8 cellular contexts compared by ENCODE assay signal in genomic region chr1:212595787-212596714, GRCh38. TPM values are rescaled to one million over a fixed set of nuclear protein-coding genes. Genes with fewer than 3 reads are reported as not detected.
A peak's percentile ranks its signal among the peaks of the same experiment; 100 is the strongest.
DNase-seq lines count a peak whose midpoint lies in the region; ATAC-seq and TF ChIP-seq lines count a peak whose summit lies in the region.

No MANE protein-coding gene starts in this region.

- H3K36me3 ChIP-seq in A673 (ENCODE audit: insufficient read depth, low read length, poor library complexity, severe bottlenecking) (no peaks in the 10 kb centered on the region), heart right ventricle (no peaks in the 10 kb centered on the region)

- POLR2A ChIA-PET in A673 (lab: Charles Lee; ENCODE audit: low non-redundant PET), result no interaction called here

- H3K27me3 ChIP-seq in A673 (replicated peaks; ENCODE audit: insufficient read depth, low read depth, low read length, poor library complexity) (peaks cover 3% of the 10 kb centered on the region), heart right ventricle (peaks cover 0 to 22% (median 0%) of the 10 kb centered on the region in 7 donors)

- peaks cover 27% of the 10 kb centered on the region for H3K4me1 Mint-ChIP-seq in activated T-helper 1 cell treated with anti-CD3 and anti-CD28 coated beads, Interleukin-12 subunit alpha, Interleukin-12 subunit beta, Interleukin-2, Interleukin-4 antibody, amounts not matched to agents 30 ng/mL and 10 ng/mL and 1 ng/mL, durations not matched to agents 14 hours and 24 hours and 36 hours (ENCODE audit: low read depth)

- WGBS in heart right ventricle, 2 donors, result 43 to 50% methylated on average over 8 of the region's 8 CpGs

- no peak overlapping the region for H3K27ac ChIP-seq in A673 (ENCODE audit: low read depth, low read length, poor library complexity, severe bottlenecking)
- H3K27ac ChIP-seq in heart right ventricle, result peak overlapping the region in 6 of 10 donors; percentile 25 to 69 (median 36)

- peak; percentile 29 for DNase-seq in A673 (ENCODE audit: low spot score)
- DNase-seq in GM13976 (ENCODE audit: low spot score), result peak; percentile 81
- DNase-seq in NCI-H1105 treated with DMSO at 0.1 percent for 48 hours (lab: John Stamatoyannopoulos, UW), result peak; percentile 31
- DNase-seq in activated T-helper 1 cell treated with anti-CD3 and anti-CD28 coated beads, Interleukin-12 subunit alpha, Interleukin-12 subunit beta, Interleukin-2, Interleukin-4 antibody, amounts not matched to agents 30 ng/mL and 10 ng/mL and 1 ng/mL, durations not matched to agents 14 hours and 24 hours and 36 hours (ENCODE audit: low spot score), result peak; percentile 64
- peak in 1 of 2 donors; percentile 22 for DNase-seq in heart right ventricle
- DNase-seq in stimulated activated CD4-positive, alpha-beta T cell treated with anti-CD3 and anti-CD28 coated beads, Interleukin-15, amount 100 ng/mL, for 24 hours, result peak; percentile 58
- DNase-seq in midbrain (lab: John Stamatoyannopoulos, UW), result no peak

- in situ Hi-C loops in GM13976 (cut with MboI; ENCODE audit: low sequenced_read_pairs, unreplicated experiment), result no loop called here

- H3K4me1 ChIP-seq in A673 (ENCODE audit: insufficient read depth, low read length, poor library complexity, severe bottlenecking), result no peaks in the 10 kb centered on the region
- H3K4me1 ChIP-seq in heart right ventricle, result peaks cover 0 to 23% (median 0%) of the 10 kb centered on the region in 9 donors

- intact Hi-C loops in A673 (cut with micrococcal nuclease; ENCODE audit: unreplicated experiment), result no loop called here
- intact Hi-C loops in activated T-helper 1 cell treated with anti-CD3 and anti-CD28 coated beads, Interleukin-12 subunit alpha, Interleukin-12 subunit beta, Interleukin-2, Interleukin-4 antibody, amounts not matched to agents 30 ng/mL and 10 ng/mL and 1 ng/mL, durations not matched to agents 14 hours and 24 hours and 36 hours (cut with micrococcal nuclease), result loop anchor here (1.0 to 5.0 kb wide), 10 partner anchors 12 to 1273 kb away; partner anchors contain the start of genes ATF3, DTL, FLVCR1 and INTS7
- intact Hi-C loops in heart right ventricle (cut with DNase I), result no loop called here

- H3K36me3 Mint-ChIP-seq in activated T-helper 1 cell treated with anti-CD3 and anti-CD28 coated beads, Interleukin-12 subunit alpha, Interleukin-12 subunit beta, Interleukin-2, Interleukin-4 antibody, amounts not matched to agents 30 ng/mL and 10 ng/mL and 1 ng/mL, durations not matched to agents 14 hours and 24 hours and 36 hours (ENCODE audit: low read depth), result peaks cover 3% of the 10 kb centered on the region

- H3K4me3 ChIP-seq in A673 (ENCODE audit: low read depth, low read length, poor library complexity, severe bottlenecking) (no peak overlapping the region), heart right ventricle (peak overlapping the region in 1 of 10 donors; percentile 20)

- ATAC-seq in HG02763 (IDR thresholded peaks at IDR 0.05; ENCODE audit: unreplicated experiment) (peak; percentile 91), heart right ventricle (peak in 7 of 8 donors; percentile 58 to 86 (median 82))

- CTCF ChIA-PET in A673 (lab: Charles Lee), result no interaction called here

- peak overlapping the region; percentile 68 for H3K4me3 Mint-ChIP-seq in activated T-helper 1 cell treated with anti-CD3 and anti-CD28 coated beads, Interleukin-12 subunit alpha, Interleukin-12 subunit beta, Interleukin-2, Interleukin-4 antibody, amounts not matched to agents 30 ng/mL and 10 ng/mL and 1 ng/mL, durations not matched to agents 14 hours and 24 hours and 36 hours

- no peaks in the 10 kb centered on the region for H3K9me3 Mint-ChIP-seq in activated T-helper 1 cell treated with anti-CD3 and anti-CD28 coated beads, Interleukin-12 subunit alpha, Interleukin-12 subunit beta, Interleukin-2, Interleukin-4 antibody, amounts not matched to agents 30 ng/mL and 10 ng/mL and 1 ng/mL, durations not matched to agents 14 hours and 24 hours and 36 hours

- no peaks in the 10 kb centered on the region for H3K9me3 ChIP-seq in A673 (ENCODE audit: low read depth, low read length, poor library complexity, severe bottlenecking)
- H3K9me3 ChIP-seq in heart right ventricle, result no peaks in the 10 kb centered on the region

- no TSS peak for BruUV-seq in A673 (replicated peaks; lab: Mats Ljungman, UMichigan)

- peak overlapping the region; percentile 96 for H3K27ac Mint-ChIP-seq in activated T-helper 1 cell treated with anti-CD3 and anti-CD28 coated beads, Interleukin-12 subunit alpha, Interleukin-12 subunit beta, Interleukin-2, Interleukin-4 antibody, amounts not matched to agents 30 ng/mL and 10 ng/mL and 1 ng/mL, durations not matched to agents 14 hours and 24 hours and 36 hours

- TF ChIP-seq CTCF in A673 (conservative IDR thresholded peaks at IDR 0.05; ENCODE audit: low read depth, low read length) (peak; percentile 49; the same call in 1 of the 2 replicates), GM13976 (IDR thresholded peaks at IDR 0.05; ENCODE audit: borderline replicate concordance, control extremely low read depth, extremely low read depth, insufficient read depth, missing control alignments) (no peak), heart right ventricle (IDR thresholded peaks at IDR 0.05) (peak in 7 of 9 donors; percentile 23 to 52 (median 38))

- H3K27me3 Mint-ChIP-seq in activated T-helper 1 cell treated with anti-CD3 and anti-CD28 coated beads, Interleukin-12 subunit alpha, Interleukin-12 subunit beta, Interleukin-2, Interleukin-4 antibody, amounts not matched to agents 30 ng/mL and 10 ng/mL and 1 ng/mL, durations not matched to agents 14 hours and 24 hours and 36 hours (ENCODE audit: insufficient read depth), result peaks cover 10% of the 10 kb centered on the region

RNA-seq across cellular contexts. Expression of gene ATF3, which starts 12.5 kb away (rescaled TPM):
- total RNA-seq in A673 (2021) (12.6 and 16.0 TPM in 2 replicates), heart right ventricle (100 to 1,000 TPM in 1 of 10 donors, 10 to 100 TPM in 8, 1 to 10 TPM in 1; 8.4 to 684 (median 25.9) TPM)
- 23.0 and 23.3 TPM in 2 replicates for total RNA-seq in activated T-helper 1 cell treated with anti-CD3 and anti-CD28 coated beads, Interleukin-12 subunit alpha, Interleukin-12 subunit beta, Interleukin-2, Interleukin-4 antibody, amounts not matched to agents 30 ng/mL and 10 ng/mL and 1 ng/mL, durations not matched to agents 14 hours and 24 hours and 36 hours
- 10 to 100 TPM; 16.9 to 40.0 TPM for polyA plus RNA-seq in heart right ventricle
